In genomic region chr10:104642001-104642270, GRCh38 we compare ENCODE assay signal across 18 cellular contexts. TPM values are rescaled to one million over a fixed set of nuclear protein-coding genes. Genes with fewer than 3 reads are reported as not detected.
DNase-seq lines count a peak whose midpoint lies in the region; ATAC-seq, FAIRE-seq and TF ChIP-seq lines count a peak whose summit lies in the region.
"Had no signal": no experiment of that assay in that cellular context is flagged by ENCODE, and none has a peak within 500 bp of the region (broad histone marks: within the 10 kb centered on the region; RNA-seq: fewer than 3 reads in every experiment).

No MANE protein-coding gene starts in this region.

- no peak overlapping the region for H3K9ac ChIP-seq in iPS-15b (ENCODE audit: low read depth, low read length)

- intact Hi-C loops in sigmoid colon (cut with DNase I) = no loop called here

- TF ChIP-seq POLR2A in sigmoid colon (IDR thresholded peaks at IDR 0.05) = no peak

- peaks cover 3% of the 10 kb centered on the region for H3K4me1 ChIP-seq in iPS-15b (ENCODE audit: control insufficient read depth, insufficient read depth, low read length)
- peaks cover 0 to 45% (median 31%) of the 10 kb centered on the region in 4 donors for H3K4me1 ChIP-seq in sigmoid colon
- H3K4me1 ChIP-seq: left lung had no signal

- TF ChIP-seq EP300 in sigmoid colon (IDR thresholded peaks at IDR 0.05) = no peak

- DNase-seq in H7 (no peak), astrocyte of the cerebellum (ENCODE audit: low read depth) (no peak), sigmoid colon (no peak), frontal cortex (ENCODE audit: low spot score in 2 of 2) (no peak)
- DNase-seq: activated CD8-positive, alpha-beta memory T cell treated with anti-CD3 and anti-CD28 coated beads, Interleukin-2, amount 10 ng/mL, durations not matched to agents 7 days and 5 days; amniotic stem cell; NCI-H2227 treated with DMSO at 0.1 percent for 48 hours had no signal

- H3K9me3 ChIP-seq in iPS-15b (ENCODE audit: control insufficient read depth, insufficient read depth, low read length) = no peaks in the 10 kb centered on the region
- H3K9me3 ChIP-seq in sigmoid colon = no peaks in the 10 kb centered on the region
- H3K9me3 ChIP-seq: left lung, ovary had no signal

- H3K27me3 ChIP-seq in H7 (ENCODE audit: control insufficient read depth, insufficient read depth, low read length) (peaks cover 83% of the 10 kb centered on the region), iPS-15b (ENCODE audit: control insufficient read depth, insufficient read depth, low read length) (peaks cover 91% of the 10 kb centered on the region), sigmoid colon (peaks cover 21 to 62% (median 39%) of the 10 kb centered on the region in 3 donors)
- H3K27me3 ChIP-seq: ovary had no signal

- no peak for FAIRE-seq in frontal cortex (lab: Jason Lieb, UNC)
- FAIRE-seq: HTR-8/SVneo, urothelium cell line had no signal

- no peak for ATAC-seq in GM19467 (IDR thresholded peaks at IDR 0.05; ENCODE audit: unreplicated experiment)
- no peak for ATAC-seq in HG03565 (IDR thresholded peaks at IDR 0.05; ENCODE audit: unreplicated experiment)
- no peak for ATAC-seq in HG03175 (IDR thresholded peaks at IDR 0.05; ENCODE audit: unreplicated experiment)
- ATAC-seq: activated CD8-positive, alpha-beta memory T cell treated with anti-CD3 and anti-CD28 coated beads, Interleukin-2, amount 10 ng/mL, durations not matched to agents 7 days and 5 days had no signal

- H3K36me3 ChIP-seq in H7 (replicated peaks; ENCODE audit: control insufficient read depth, insufficient read depth, low read length) (no peaks in the 10 kb centered on the region), iPS-15b (ENCODE audit: control insufficient read depth, insufficient read depth, low read length) (no peaks in the 10 kb centered on the region), sigmoid colon (no peaks in the 10 kb centered on the region)
- H3K36me3 ChIP-seq: left lung, ovary had no signal

- in situ Hi-C loops in astrocyte of the cerebellum (cut with HindIII; ENCODE audit: low sequenced_read_pairs) = no loop called here

- no peak for TF ChIP-seq CTCF in astrocyte of the cerebellum (IDR thresholded peaks at IDR 0.05; ENCODE audit: low read depth, low read length, missing control alignments)
- TF ChIP-seq CTCF in sigmoid colon (IDR thresholded peaks at IDR 0.05) = no peak

- 4 to 9% methylated on average over 14 of the region's 14 CpGs for WGBS in sigmoid colon, 2 donors

- no peak overlapping the region for H3K27ac ChIP-seq in sigmoid colon
- H3K27ac ChIP-seq: left lung, ovary had no signal

- peak overlapping the region; percentile 59 for H3K4me3 ChIP-seq in H7 (ENCODE audit: insufficient read depth, low read depth, low read length)
- H3K4me3 ChIP-seq in astrocyte of the cerebellum (ENCODE audit: low read depth, low read length) = peak overlapping the region; percentile 37
- peak overlapping the region; percentile 78 for H3K4me3 ChIP-seq in iPS-15b (ENCODE audit: low read depth, low read length)
- peak overlapping the region in 3 of 4 donors; percentile 23 to 41 (median 38) for H3K4me3 ChIP-seq in sigmoid colon
- H3K4me3 ChIP-seq: left lung, ovary had no signal

RNA-seq across cellular contexts. Expression of gene SORCS3, which starts 0.8 kb away (rescaled TPM):
- 0.03 and 0.15 TPM in 2 replicates for total RNA-seq in H7 (2014; rRNA removed; shearing (Covaris generic))
- total RNA-seq in sigmoid colon (1 to 10 TPM in 1 of 4 donors, under 1 TPM in 3; 0.28 to 1.1 (median 0.44) TPM), frontal cortex (11.4 TPM)
- polyA plus RNA-seq in sigmoid colon = under 1 TPM in 1 of 3 donors, not detected in 2; 0.15 TPM
- total RNA-seq: activated CD4-positive, alpha-beta T cell treated with anti-CD3 and anti-CD28 coated beads for 36 hours; activated CD8-positive, alpha-beta memory T cell treated with anti-CD3 and anti-CD28 coated beads, Interleukin-2, amount 10 ng/mL, durations not matched to agents 7 days and 5 days; chondrocyte; fibroblast of villous mesenchyme; left lung had no signal
